ENCODE assay signal across 16 cellular contexts in the genomic region with DNA sequence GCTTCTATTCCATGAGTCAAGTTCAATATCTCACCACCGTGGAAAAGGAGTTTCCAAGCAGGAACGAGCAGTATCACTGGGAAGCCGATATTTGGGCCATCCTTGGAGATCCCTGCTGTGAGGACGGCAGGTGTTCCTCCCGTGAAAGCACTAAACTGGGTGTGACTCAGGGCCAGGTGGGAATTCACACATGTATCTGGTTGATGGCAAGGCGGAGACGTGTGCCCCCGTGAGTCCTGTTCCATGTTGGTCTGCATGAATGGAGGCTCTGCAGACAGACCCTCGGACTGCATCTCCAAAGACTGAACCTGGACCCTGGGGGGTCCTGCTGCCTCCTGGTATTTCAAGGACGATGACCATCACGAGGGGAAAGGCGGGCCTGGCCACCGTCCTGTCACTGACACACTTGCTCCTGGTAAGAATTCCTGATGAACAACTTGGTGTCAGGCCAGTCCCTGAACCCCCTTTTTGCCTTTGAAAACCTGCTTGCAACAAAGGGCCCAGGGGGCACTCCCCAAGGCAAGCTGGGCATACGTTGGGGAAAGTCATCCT.
"Had no signal": no experiment of that assay in that cellular context is flagged by ENCODE, and none has a peak within 500 bp of the region (broad histone marks: within the 10 kb centered on the region; RNA-seq: fewer than 3 reads in every experiment).

No MANE protein-coding gene starts in this region.

- H3K27ac Mint-ChIP-seq: activated CD8-positive, alpha-beta T cell treated with anti-CD3 and anti-CD28 coated beads for 36 hours; activated T-cell treated with anti-CD3 and anti-CD28 coated beads, Interleukin-2, amount 50 U/mL, for 24 hours; WTC11 had no signal

- H3K4me3 Mint-ChIP-seq: activated CD8-positive, alpha-beta T cell treated with anti-CD3 and anti-CD28 coated beads for 36 hours; activated T-cell treated with anti-CD3 and anti-CD28 coated beads, Interleukin-2, amount 50 U/mL, for 24 hours; WTC11 had no signal

- H3K36me3 Mint-ChIP-seq: WTC11 had no signal

- ATAC-seq: activated CD8-positive, alpha-beta T cell treated with anti-CD3 and anti-CD28 coated beads for 36 hours; stimulated activated naive CD8-positive, alpha-beta T cell treated with anti-CD3 and anti-CD28 coated beads, Interleukin-15, Interleukin-2, amounts not matched to agents 100 U/mL and 50 U/mL, for 24 hours; WTC11 had no signal

- H3K27me3 ChIP-seq: tibial nerve, uterus had no signal

- H3K9me3 Mint-ChIP-seq: activated CD8-positive, alpha-beta T cell treated with anti-CD3 and anti-CD28 coated beads for 36 hours; activated T-cell treated with anti-CD3 and anti-CD28 coated beads, Interleukin-2, amount 50 U/mL, for 24 hours had no signal

- H3K27me3 Mint-ChIP-seq: activated CD8-positive, alpha-beta T cell treated with anti-CD3 and anti-CD28 coated beads for 36 hours had no signal

- H3K4me3 ChIP-seq: left ventricle myocardium inferior, tibial nerve, uterus had no signal

- DNase-seq: activated CD4-positive, alpha-beta T cell treated with anti-CD3 and anti-CD28 coated beads for 4 hours; activated CD8-positive, alpha-beta T cell treated with anti-CD3 and anti-CD28 coated beads for 36 hours; activated naive CD4-positive, alpha-beta T cell treated with anti-CD3 and anti-CD28 coated beads, Interleukin-2, amount 50 U/mL, for 16 hours; activated T-cell treated with anti-CD3 and anti-CD28 coated beads, Interleukin-2, amount 50 U/mL, for 24 hours; cortex of kidney; erythroblast; head of caudate nucleus; kidney glomerular epithelial cell; left ventricle myocardium inferior; mammary epithelial cell; occipital lobe; stimulated activated naive CD8-positive, alpha-beta T cell treated with anti-CD3 and anti-CD28 coated beads, Interleukin-15, Interleukin-2, amounts not matched to agents 100 U/mL and 50 U/mL, for 24 hours; substantia nigra; uterus had no signal

- H3K36me3 ChIP-seq: left ventricle myocardium inferior, tibial nerve, uterus had no signal

- H3K9me3 ChIP-seq: left ventricle myocardium inferior, tibial nerve, uterus had no signal

- H3K27ac ChIP-seq: left ventricle myocardium inferior, tibial nerve, uterus had no signal
